ENCODE assay signal across 23 cellular contexts in genomic region chr5:139738777-139739611, GRCh38. TPM values are rescaled to one million over a fixed set of nuclear protein-coding genes. Genes with fewer than 3 reads are reported as not detected.
DNase-seq lines count a peak whose midpoint lies in the region; ATAC-seq and TF ChIP-seq lines count a peak whose summit lies in the region.
"Had no signal": no experiment of that assay in that cellular context is flagged by ENCODE, and none has a peak within 500 bp of the region (broad histone marks: within the 10 kb centered on the region; RNA-seq: fewer than 3 reads in every experiment).

No MANE protein-coding gene starts in this region.

- TF ChIP-seq EP300 in SK-N-SH (IDR thresholded peaks at IDR 0.05; ENCODE audit: borderline replicate concordance in 1 of 2, low read depth in 1 of 2, low read length in 1 of 2): no peak

- H2BK5ac ChIP-seq in mesenchymal stem cell (ENCODE audit: low read depth, low read length, poor library complexity, severe bottlenecking): peak overlapping the region; percentile 8

- H3K4ac ChIP-seq in mesenchymal stem cell (ENCODE audit: low read depth in 1 of 2, low read length in 2 of 2): peak overlapping the region in 1 of 2 experiments; percentile 28

- H2BK12ac ChIP-seq in mesenchymal stem cell (ENCODE audit: low read length in 2 of 2): peak overlapping the region in 1 of 2 experiments; percentile 49

- ATAC-seq in SK-N-SH treated with all-trans-retinoic acid at 6 μM for 48 hours (no peak), body of pancreas (peak; percentile 13)
- ATAC-seq: gastrocnemius medialis had no signal

- H3K27me3 ChIP-seq in SK-N-SH (ENCODE audit: insufficient read depth) (no peaks in the 10 kb centered on the region), body of pancreas (no peaks in the 10 kb centered on the region), mesenchymal stem cell (ENCODE audit: control insufficient read depth in 1 of 2, insufficient read depth in 1 of 2, low read length in 2 of 2) (no peaks in the 10 kb centered on the region), vagina (no peaks in the 10 kb centered on the region)
- H3K27me3 ChIP-seq: gastrocnemius medialis, tibial artery had no signal

- H2BK15ac ChIP-seq in mesenchymal stem cell (ENCODE audit: low read depth, poor library complexity, severe bottlenecking): no peak overlapping the region

- no peaks in the 10 kb centered on the region for H4K20me1 ChIP-seq in SK-N-SH (ENCODE audit: insufficient read depth)

- H3K27ac ChIP-seq in SK-N-SH (ENCODE audit: low read depth in 2 of 2, low read length in 1 of 2): no peak overlapping the region; a peak in 1 of 4 replicates
- no peak overlapping the region for H3K27ac ChIP-seq in body of pancreas
- no peak overlapping the region for H3K27ac ChIP-seq in mesenchymal stem cell (ENCODE audit: low read length, poor library complexity, severe bottlenecking)
- H3K27ac ChIP-seq in temporal lobe (ENCODE audit: low read depth, low read length): peak overlapping the region; percentile 82
- no peak overlapping the region for H3K27ac ChIP-seq in vagina
- H3K27ac ChIP-seq: 22Rv1, C4-2B, gastrocnemius medialis, PC-9, prostate gland, tibial artery had no signal

- intact Hi-C loops in body of pancreas (cut with DNase I) (no loop called here), vagina (cut with DNase I) (no loop called here)

- H3K4me1 ChIP-seq in SK-N-SH (ENCODE audit: control insufficient read depth in 1 of 2, insufficient read depth in 2 of 2, low read depth in 1 of 2, low read length in 1 of 2) (peaks cover 8 to 10% of the 10 kb centered on the region in 2 experiments; a peak in 2 of 4 replicates), body of pancreas (peaks cover 12% of the 10 kb centered on the region), mesenchymal stem cell (ENCODE audit: control insufficient read depth, insufficient read depth, low read depth, low read length) (peaks cover 49% of the 10 kb centered on the region), vagina (peaks cover 7% of the 10 kb centered on the region)
- H3K4me1 ChIP-seq: gastrocnemius medialis, prostate gland, tibial artery had no signal

- no peaks in the 10 kb centered on the region for H3K79me2 ChIP-seq in SK-N-SH (ENCODE audit: insufficient read depth)

- no peak for DNase-seq in SK-N-SH
- DNase-seq in body of pancreas: peak in 2 of 4 donors; percentile 48 to 55
- no peak for DNase-seq in mesenchymal stem cell
- DNase-seq in vagina (ENCODE audit: extremely low spot score in 2 of 2): no peak
- DNase-seq in NCI-H345 (lab: John Stamatoyannopoulos, UW): no peak
- no peak for DNase-seq in NCI-H2196 (lab: John Stamatoyannopoulos, UW; ENCODE audit: unreplicated experiment)
- DNase-seq: activated CD4-positive, alpha-beta T cell treated with anti-CD3 and anti-CD28 coated beads, Interleukin-2, amount 50 U/mL, for 4 hours; activated T-cell treated with anti-CD3 and anti-CD28 coated beads, Interleukin-2, amount 50 U/mL, for 48 hours; DMS53; gastrocnemius medialis; naive B cell; NCI-H1105 treated with DMSO at 0.1 percent for 48 hours; small intestine; tibial artery had no signal

- H2AK5ac ChIP-seq in mesenchymal stem cell (ENCODE audit: low read length, severe bottlenecking): peak overlapping the region; percentile 51

- no peak for TF ChIP-seq CTCF in SK-N-SH (IDR thresholded peaks at IDR 0.05)
- TF ChIP-seq CTCF in body of pancreas (IDR thresholded peaks at IDR 0.05): no peak
- no peak for TF ChIP-seq CTCF in vagina (IDR thresholded peaks at IDR 0.05)

- peak overlapping the region; percentile 57 for H4K91ac ChIP-seq in mesenchymal stem cell (ENCODE audit: low read length)

- H4K8ac ChIP-seq in mesenchymal stem cell (ENCODE audit: low read length): peak overlapping the region; percentile 59

- H3F3A ChIP-seq in SK-N-SH (replicated peaks; ENCODE audit: insufficient read depth): no peaks in the 10 kb centered on the region

- H3K4me3 ChIP-seq in SK-N-SH (ENCODE audit: low read depth in 2 of 2, low read length in 1 of 2): no peak overlapping the region
- H3K4me3 ChIP-seq in body of pancreas: no peak overlapping the region
- H3K4me3 ChIP-seq in mesenchymal stem cell (ENCODE audit: insufficient read depth in 1 of 2, low read depth in 1 of 2, low read length in 2 of 2): no peak overlapping the region
- no peak overlapping the region for H3K4me3 ChIP-seq in vagina
- H3K4me3 ChIP-seq: gastrocnemius medialis, PC-9, prostate gland, tibial artery had no signal

- peak overlapping the region; percentile 15 for H2BK120ac ChIP-seq in mesenchymal stem cell (ENCODE audit: low read depth, low read length)

- H3K9me3 ChIP-seq in SK-N-SH (no peaks in the 10 kb centered on the region), body of pancreas (no peaks in the 10 kb centered on the region), mesenchymal stem cell (ENCODE audit: control insufficient read depth, low read length) (no peaks in the 10 kb centered on the region), vagina (no peaks in the 10 kb centered on the region)
- H3K9me3 ChIP-seq: gastrocnemius medialis, prostate gland, tibial artery had no signal

- no peak overlapping the region for H3K23ac ChIP-seq in mesenchymal stem cell (ENCODE audit: low read length in 2 of 2)

- H3K36me3 ChIP-seq in SK-N-SH (replicated peaks in 1 of 2; ENCODE audit: control insufficient read depth in 1 of 2, insufficient read depth in 2 of 2, low read length in 1 of 2) (no peaks in the 10 kb centered on the region), body of pancreas (replicated peaks in 1 of 2; ENCODE audit: insufficient read depth in 1 of 2, low read depth in 2 of 2) (no peaks in the 10 kb centered on the region), mesenchymal stem cell (ENCODE audit: control insufficient read depth in 1 of 2, insufficient read depth in 2 of 2, low read depth in 1 of 2, low read length in 2 of 2) (no peaks in the 10 kb centered on the region), vagina (no peaks in the 10 kb centered on the region)
- H3K36me3 ChIP-seq: gastrocnemius medialis, prostate gland, tibial artery had no signal

- no peak overlapping the region for H3K9ac ChIP-seq in SK-N-SH
- no peak overlapping the region for H3K9ac ChIP-seq in mesenchymal stem cell (ENCODE audit: low read length)

- POLR2A ChIA-PET in SK-N-SH (lab: Yijun Ruan, JAX): no interaction called here

- TF ChIP-seq POLR2A in body of pancreas (IDR thresholded peaks at IDR 0.05) (no peak), vagina (IDR thresholded peaks at IDR 0.05) (no peak)

- no peaks in the 10 kb centered on the region for H3K9me2 ChIP-seq in SK-N-SH

- peak overlapping the region; percentile 41 to 59 for H3K18ac ChIP-seq in mesenchymal stem cell (ENCODE audit: low read depth in 1 of 2, low read length in 2 of 2)

- H2AFZ ChIP-seq in SK-N-SH (ENCODE audit: low read depth) (no peak overlapping the region), mesenchymal stem cell (ENCODE audit: low read depth, low read length) (no peak overlapping the region)
- H2AFZ ChIP-seq: PC-9 had no signal

- H3K79me1 ChIP-seq in mesenchymal stem cell (replicated peaks; ENCODE audit: low read length, poor library complexity, severe bottlenecking): no peaks in the 10 kb centered on the region

- no peak for TF ChIP-seq RAD21 in SK-N-SH (IDR thresholded peaks at IDR 0.05; ENCODE audit: low read length)

- CTCF ChIA-PET in SK-N-SH (lab: Yijun Ruan, JAX): interaction anchor here (1.0 to 2.9 kb wide), 7 partner anchors 9 to 230 kb away, joined by 3 to 15 read pairs (median 4); no protein-coding TSS in a partner anchor

- H3K4me2 ChIP-seq in SK-N-SH: 0 out of 2 replicates have a peak overlapping the region, but pooled peaks have one; percentile 7
- H3K4me2 ChIP-seq in mesenchymal stem cell (ENCODE audit: low read length, poor library complexity, severe bottlenecking): no peak overlapping the region
- H3K4me2 ChIP-seq: PC-9 had no signal

- 82% methylated on average over 8 of the region's 12 CpGs for WGBS in SK-N-SH (ENCODE audit: low lambda C conversion rate)
- 71 to 87% methylated on average over 7 to 12 of the region's 12 CpGs for WGBS in body of pancreas, 2 donors
- 90% methylated on average over 11 of the region's 12 CpGs for WGBS in mesenchymal stem cell

- peak overlapping the region in 1 of 2 experiments; percentile 5 for H3K14ac ChIP-seq in mesenchymal stem cell (ENCODE audit: low read length in 2 of 2)

TF ChIP-seq in SK-N-SH, 30 proteins besides CTCF, POLR2A, EP300 and RAD21:
- TF ChIP-seq TAF1 (IDR thresholded peaks at IDR 0.05; ENCODE audit: borderline replicate concordance, low read depth, low read length): no peak
- TF ChIP-seq TEAD4 (IDR thresholded peaks at IDR 0.05; ENCODE audit: borderline replicate concordance, insufficient read depth): no peak
- TF ChIP-seq NFIC (IDR thresholded peaks at IDR 0.05; ENCODE audit: borderline replicate concordance): no peak
- TF ChIP-seq MEF2A (IDR thresholded peaks at IDR 0.05; ENCODE audit: borderline replicate concordance, low read depth): no peak
- TF ChIP-seq GATA2 (CRISPR knock-in tag; IDR thresholded peaks at IDR 0.05): no peak

TF ChIP-seq in SK-N-SH treated with all-trans-retinoic acid at 6 μM for 48 hours, 23 proteins besides CTCF, POLR2A, EP300 and RAD21 (continues in another document):
- TF ChIP-seq ZNF70 (CRISPR knock-in tag; IDR thresholded peaks at IDR 0.05): no peak
- TF ChIP-seq BACH2 (CRISPR knock-in tag; IDR thresholded peaks at IDR 0.05; ENCODE audit: borderline replicate concordance): no peak
- TF ChIP-seq PPARA (CRISPR knock-in tag; IDR thresholded peaks at IDR 0.05; ENCODE audit: borderline replicate concordance): no peak

RNA-seq across cellular contexts. Expression of gene PSD2, which starts 56.6 kb away (rescaled TPM):
- polyA plus RNA-seq in SK-N-SH (2012; rRNA removed): 0.15 TPM in 2 replicates
- 0.09 and 0.13 TPM in 2 replicates for polyA plus RNA-seq in SK-N-SH (2012; cell fraction: cytosol; rRNA removed)
- polyA plus RNA-seq in SK-N-SH (2012; cell fraction: nucleus; rRNA removed): 0.62 and 0.63 TPM in 2 replicates
- total RNA-seq in body of pancreas: under 1 TPM in 1 of 2 donors, not detected in 1; 0.52 TPM
- 0.07 TPM for polyA plus RNA-seq in mesenchymal stem cell (2013, experiment 1 of 2)
- 0.08 TPM for polyA plus RNA-seq in mesenchymal stem cell (2013, experiment 2 of 2)
- 31.2 TPM for total RNA-seq in temporal lobe
- 0.25 TPM for total RNA-seq in vagina
- total RNA-seq: epithelial cell of proximal tubule, LHCN-M2 had no signal
- polyA plus RNA-seq: liver had no signal

Comparison
In these comparisons a context has a peak if more than half of its experiments do, and no peak if none do; other contexts are left out.
1. RNA of gene PSD2, which starts 56.6 kb away (total RNA-seq): 31.2 TPM in temporal lobe (single experiment); 0.52 TPM in body of pancreas and 0.25 TPM in vagina (single experiment); every median in the first group is over 10 times any median in the second.